In genomic region chr22:37258005-37258790, GRCh38 we compare ENCODE assay signal across 2 cellular contexts.
TF ChIP-seq lines count a peak whose summit lies in the region.

No MANE protein-coding gene starts in this region.

TF ChIP-seq in HEK293, 187 proteins besides CTCF, POLR2A, EP300 and RAD21:
- TF ChIP-seq PRDM6 (tag by site-specific recombination; IDR thresholded peaks at IDR 0.05): peak; percentile 53; the same call in 1 of the 2 replicates
- no peak for TF ChIP-seq ZNF626 (tag by site-specific recombination; IDR thresholded peaks at IDR 0.05)

TF ChIP-seq in K562, 482 proteins besides CTCF, POLR2A, EP300 and RAD21:
- TF ChIP-seq HNRNPLL (IDR thresholded peaks at IDR 0.05; ENCODE audit: low read depth, low read length, poor library complexity, severe bottlenecking) (no peak), NR2C2 (CRISPR knock-in tag; IDR thresholded peaks at IDR 0.05) (no peak), NR2C2 (tag; IDR thresholded peaks at IDR 0.05) (0 out of 2 replicates have a peak, but pooled peaks have one; percentile 3)
